8 cellular contexts compared by ENCODE assay signal in genomic region chr21:33490991-33491372, GRCh38. TPM values are rescaled to one million over a fixed set of nuclear protein-coding genes. Genes with fewer than 3 reads are reported as not detected.
A peak's percentile ranks its signal among the peaks of the same experiment; 100 is the strongest.
DNase-seq lines count a peak whose midpoint lies in the region; ATAC-seq and TF ChIP-seq lines count a peak whose summit lies in the region.

No MANE protein-coding gene starts in this region.

- RAD21 ChIA-PET in HCT116 (lab: Charles Lee; ENCODE audit: low non-redundant PET in 1 of 2, low total read pairs in 2 of 2, uncharacterized antibody in 2 of 2, unreplicated experiment in 2 of 2), result no interaction called here

- peak overlapping the region; percentile 94 for H3K4me3 Mint-ChIP-seq in neural progenitor cell

- H3K9ac ChIP-seq in HCT116 (ENCODE audit: low read length) (peak overlapping the region; percentile 51), neural progenitor cell (no peak overlapping the region)

- H2AFZ ChIP-seq in HCT116 (ENCODE audit: low read depth, low read length, poor library complexity, severe bottlenecking) (peak overlapping the region; percentile 87), neural progenitor cell (replicated peaks) (peak overlapping the region; percentile 98)

- H4K20me1 ChIP-seq in HCT116 (ENCODE audit: insufficient read depth), result no peaks in the 10 kb centered on the region
- no peaks in the 10 kb centered on the region for H4K20me1 ChIP-seq in neural progenitor cell (ENCODE audit: low read depth)

- ATAC-seq in HCT116 (no peak; the same call in 1 of the 2 replicates), RWPE2 (ENCODE audit: low read depth) (peak; percentile 26)

- H3F3A ChIP-seq in neural progenitor cell (ENCODE audit: low read depth), result no peaks in the 10 kb centered on the region

- intact Hi-C loops in HCT116 (cut with micrococcal nuclease), result no loop called here

- H3K79me2 ChIP-seq in HCT116 (ENCODE audit: insufficient read depth, low read length) (no peaks in the 10 kb centered on the region), neural progenitor cell (ENCODE audit: low read depth) (no peaks in the 10 kb centered on the region)

- TF ChIP-seq CTCF in HCT116 (IDR thresholded peaks at IDR 0.05 in 2 of 3, conservative IDR thresholded peaks at IDR 0.05 in 1 of 3; ENCODE audit: borderline replicate concordance in 1 of 3, insufficient read depth in 1 of 3, low read depth in 2 of 3, low read length in 2 of 3) (no peak), RWPE2 (IDR thresholded peaks at IDR 0.05; ENCODE audit: poor library complexity, severe bottlenecking) (no peak), epithelial cell of esophagus (IDR thresholded peaks at IDR 0.05; ENCODE audit: insufficient read depth, low read depth, low read length, missing control alignments) (no peak), neural progenitor cell (IDR thresholded peaks at IDR 0.05) (no peak)

- H3K36me3 Mint-ChIP-seq in neural progenitor cell, result no peaks in the 10 kb centered on the region

- no peaks in the 10 kb centered on the region for H3K9me3 ChIP-seq in HCT116 (ENCODE audit: control insufficient read depth in 1 of 2, insufficient read depth in 1 of 2, low read depth in 1 of 2, low read length in 2 of 2)
- no peaks in the 10 kb centered on the region for H3K9me3 ChIP-seq in RWPE2 (ENCODE audit: severe bottlenecking)
- H3K9me3 ChIP-seq in neural progenitor cell (ENCODE audit: low read depth), result no peaks in the 10 kb centered on the region

- H3K4me3 ChIP-seq in HCT116 (replicated peaks in 1 of 2; ENCODE audit: low read depth in 1 of 2, low read length in 2 of 2) (peak overlapping the region; percentile 60 to 69), RWPE2 (ENCODE audit: severe bottlenecking) (peak overlapping the region; percentile 83), epithelial cell of esophagus (ENCODE audit: low read length) (peak overlapping the region; percentile 65), neural progenitor cell (peak overlapping the region; percentile 87)

- H3K27me3 ChIP-seq in HCT116 (ENCODE audit: insufficient read depth, low read length), result no peaks in the 10 kb centered on the region
- no peaks in the 10 kb centered on the region for H3K27me3 ChIP-seq in RWPE2 (ENCODE audit: insufficient read depth, poor library complexity, severe bottlenecking)
- no peaks in the 10 kb centered on the region for H3K27me3 ChIP-seq in neural progenitor cell

- CTCF ChIA-PET in HCT116 (lab: Charles Lee), result interaction anchor here (0.8 to 1.2 kb wide), 2 partner anchors 11 to 114 kb away, joined by 3 to 7 read pairs; partner anchors contain the start of gene TMEM50B

- H3K27ac ChIP-seq in HCT116 (ENCODE audit: low read depth, low read length), result peak overlapping the region; percentile 34; the same call in 1 of the 2 replicates
- no peak overlapping the region for H3K27ac ChIP-seq in RWPE2 (ENCODE audit: poor library complexity, severe bottlenecking)
- no peak overlapping the region for H3K27ac ChIP-seq in neural progenitor cell

- no peaks in the 10 kb centered on the region for H3K9me3 Mint-ChIP-seq in neural progenitor cell

- TF ChIP-seq POLR2A in HCT116 (IDR thresholded peaks at IDR 0.05; ENCODE audit: borderline replicate concordance, extremely low read depth, insufficient read depth, insufficient read length), result no peak

- DNase-seq in HCT116 (ENCODE audit: low read depth, low spot score) (peak; percentile 7), RWPE2 (ENCODE audit: low spot score) (no peak), epithelial cell of esophagus (ENCODE audit: low read depth) (no peak), neural progenitor cell (ENCODE audit: low spot score) (peak; percentile 10), NCI-H2171 treated with DMSO at 0.1 percent for 48 hours (lab: John Stamatoyannopoulos, UW) (no peak), DMS79 treated with DMSO at 0.1 percent for 48 hours (lab: John Stamatoyannopoulos, UW) (no peak), H4 (ENCODE audit: low spot score) (no peak), DMS114 treated with DMSO at 0.1 percent for 48 hours (lab: John Stamatoyannopoulos, UW; ENCODE audit: unreplicated experiment) (no peak)

- H3K36me3 ChIP-seq in HCT116 (ENCODE audit: control insufficient read depth in 1 of 2, insufficient read depth in 2 of 2, low read length in 2 of 2), result no peaks in the 10 kb centered on the region
- H3K36me3 ChIP-seq in RWPE2 (ENCODE audit: low read depth), result no peaks in the 10 kb centered on the region
- H3K36me3 ChIP-seq in neural progenitor cell, result no peaks in the 10 kb centered on the region

- H3K4me1 ChIP-seq in HCT116 (ENCODE audit: control insufficient read depth in 1 of 2, insufficient read depth in 2 of 2, low read length in 2 of 2), result peaks cover 5 to 10% of the 10 kb centered on the region in 2 experiments; a peak in 2 of 4 replicates
- H3K4me1 ChIP-seq in RWPE2 (ENCODE audit: insufficient read depth, poor library complexity, severe bottlenecking), result peaks cover 4% of the 10 kb centered on the region
- no peaks in the 10 kb centered on the region for H3K4me1 ChIP-seq in neural progenitor cell

- TF ChIP-seq RAD21 in HCT116 (IDR thresholded peaks at IDR 0.05; ENCODE audit: low read depth), result no peak

- peaks cover 11% of the 10 kb centered on the region for H3K4me1 Mint-ChIP-seq in neural progenitor cell

- POLR2A ChIA-PET in HCT116 (lab: Charles Lee), result interaction anchor here (0.9 to 3.8 kb wide), 3 partner anchors 9 to 15 kb away, joined by 3 to 52 read pairs (median 4); partner anchors contain the start of gene TMEM50B

- peaks cover 5% of the 10 kb centered on the region for H3K27me3 Mint-ChIP-seq in neural progenitor cell (ENCODE audit: insufficient read depth, low read depth)

- no peak overlapping the region for H3K27ac Mint-ChIP-seq in neural progenitor cell

- no peaks in the 10 kb centered on the region for H3K9me2 ChIP-seq in HCT116 (ENCODE audit: insufficient read depth)

- peak overlapping the region; percentile 79 for H3K4me2 ChIP-seq in HCT116 (ENCODE audit: low read length)
- H3K4me2 ChIP-seq in neural progenitor cell, result peak overlapping the region; percentile 89

- BruUV-seq in HCT116 (replicated peaks; lab: Mats Ljungman, UMichigan), result TSS peak; percentile 65

TF ChIP-seq in HCT116, 20 proteins besides CTCF, POLR2A, EP300 and RAD21 (continues in another document):
- TF ChIP-seq ZNF274 (IDR thresholded peaks at IDR 0.05; ENCODE audit: low read depth, low read length) (no peak), SRF (IDR thresholded peaks at IDR 0.05; ENCODE audit: low read depth) (no peak), SP1 (IDR thresholded peaks at IDR 0.05; ENCODE audit: low read depth) (no peak), REST (IDR thresholded peaks at IDR 0.05; ENCODE audit: low read depth) (no peak), ELF1 (IDR thresholded peaks at IDR 0.05; ENCODE audit: borderline replicate concordance, low read depth) (no peak), MAX (IDR thresholded peaks at IDR 0.05) (no peak), FOSL1 (IDR thresholded peaks at IDR 0.05; ENCODE audit: low read depth) (no peak), YY1 (IDR thresholded peaks at IDR 0.05; ENCODE audit: extremely low read depth, insufficient replicate concordance, low read depth, low read length) (no peak), JUND (IDR thresholded peaks at IDR 0.05) (no peak), ZFX (IDR thresholded peaks at IDR 0.05) (no peak), POLR2AphosphoS5 (IDR thresholded peaks at IDR 0.05; ENCODE audit: low read depth, low read length) (no peak), CBX3 (IDR thresholded peaks at IDR 0.05; ENCODE audit: low read depth) (no peak), TCF7L2 (IDR thresholded peaks at IDR 0.05; ENCODE audit: borderline replicate concordance, extremely low read depth, insufficient read depth, insufficient read length) (no peak), EGR1 (IDR thresholded peaks at IDR 0.05; ENCODE audit: low read depth) (no peak)

RNA-seq across cellular contexts. Expression of gene DNAJC28, which starts 0.5 kb away (rescaled TPM):
- total RNA-seq in HCT116 (2021; ENCODE audit: unreplicated experiment) (0.81 TPM), neural progenitor cell (ENCODE audit: low replicate concordance) (3.8 and 4.7 TPM in 2 replicates)
- polyA plus RNA-seq in HCT116 (2012), result 0.22 and 0.33 TPM in 2 replicates
- total RNA-seq in H4 (2014; rRNA removed; shearing (Covaris generic)), result 1.2 and 3.1 TPM in 2 replicates

RNA-seq across cellular contexts. Expression of gene TMEM50B, which starts 11.2 kb away (rescaled TPM):
- 18.8 TPM for total RNA-seq in HCT116 (2021; ENCODE audit: unreplicated experiment)
- 12.3 and 13.5 TPM in 2 replicates for polyA plus RNA-seq in HCT116 (2012)
- 21.5 and 31.5 TPM in 2 replicates for total RNA-seq in neural progenitor cell (ENCODE audit: low replicate concordance)
- 28.3 and 29.6 TPM in 2 replicates for total RNA-seq in H4 (2014; rRNA removed; shearing (Covaris generic))

RNA-seq across cellular contexts. Expression of gene GART, which starts 50.9 kb away (rescaled TPM):
- total RNA-seq in HCT116 (2021; ENCODE audit: unreplicated experiment) (241 TPM), neural progenitor cell (ENCODE audit: low replicate concordance) (108 and 129 TPM in 2 replicates)
- polyA plus RNA-seq in HCT116 (2012), result 93.2 and 108 TPM in 2 replicates
- 96.9 and 163 TPM in 2 replicates for total RNA-seq in H4 (2014; rRNA removed; shearing (Covaris generic))

RNA-seq across cellular contexts. Expression of gene SON, which starts 51.9 kb away (rescaled TPM):
- total RNA-seq in HCT116 (2021; ENCODE audit: unreplicated experiment) (195 TPM), neural progenitor cell (ENCODE audit: low replicate concordance) (200 and 227 TPM in 2 replicates)
- 67.4 and 76.5 TPM in 2 replicates for polyA plus RNA-seq in HCT116 (2012)
- 222 and 434 TPM in 2 replicates for total RNA-seq in H4 (2014; rRNA removed; shearing (Covaris generic))

Comparison
In these comparisons a context has a peak if more than half of its experiments do, and no peak if none do; other contexts are left out.
1. DNase-seq: peak in HCT116 (single experiment) and neural progenitor cell (single experiment); none in RWPE2 (single experiment), epithelial cell of esophagus (single experiment), NCI-H2171 treated with DMSO at 0.1 percent for 48 hours (single experiment), DMS79 treated with DMSO at 0.1 percent for 48 hours (single experiment), H4 (single experiment) and DMS114 treated with DMSO at 0.1 percent for 48 hours (single experiment).
2. Peak in every context shown above with its lines, with median percentiles within 50 percentile points of each other: H3K4me3 ChIP-seq.